Comparison of ENCODE assay signal across 7 cellular contexts in the genomic region with DNA sequence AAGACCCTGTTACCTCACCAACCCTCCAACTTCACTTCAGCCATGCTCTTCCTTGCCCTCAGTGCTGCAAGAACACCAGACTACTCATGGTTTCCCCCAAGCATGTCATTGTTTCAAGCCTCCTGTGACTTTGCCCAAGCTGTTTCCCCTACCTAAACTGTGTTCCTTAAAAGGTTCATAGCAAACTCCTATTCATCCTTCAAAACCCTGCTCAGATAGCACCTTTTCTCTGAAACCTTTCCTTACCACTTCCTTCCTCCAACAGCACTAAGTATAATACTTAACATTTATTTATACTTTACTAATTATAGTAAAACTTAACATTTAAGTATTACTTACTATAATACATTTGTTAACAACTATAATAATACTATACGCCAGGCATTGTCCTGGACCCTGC.
"Had no signal": no experiment of that assay in that cellular context is flagged by ENCODE, and none has a peak within 500 bp of the region (broad histone marks: within the 10 kb centered on the region; RNA-seq: fewer than 3 reads in every experiment).

No MANE protein-coding gene starts in this region.

- ATAC-seq: GM23338, HepG2 had no signal

- DNase-seq: H9, HCEC 1CT, HFFc6, KBM-7 had no signal

- H3K4me3 Mint-ChIP-seq: GM23338, H9, HFFc6, IgD-negative memory B cell had no signal

- H3K27ac Mint-ChIP-seq: GM23338, HFFc6, IgD-negative memory B cell had no signal

- H3K9me3 Mint-ChIP-seq: GM23338, H9, HFFc6, IgD-negative memory B cell had no signal
